In genomic region chr17:68204736-68205135, GRCh38 we compare ENCODE assay signal across 8 cellular contexts. TPM values are rescaled to one million over a fixed set of nuclear protein-coding genes. Genes with fewer than 3 reads are reported as not detected.
DNase-seq lines count a peak whose midpoint lies in the region; ATAC-seq and TF ChIP-seq lines count a peak whose summit lies in the region.

No MANE protein-coding gene starts in this region.

- ATAC-seq in HG03108 (IDR thresholded peaks at IDR 0.05; ENCODE audit: unreplicated experiment): peak; percentile 14
- peak; percentile 52 for ATAC-seq in left colon
- ATAC-seq in HG02981 (IDR thresholded peaks at IDR 0.05; ENCODE audit: unreplicated experiment): no peak

- WGBS in thymus: 3% methylated on average over 22 of the region's 22 CpGs

- peak overlapping the region; percentile 92 for H3K4me2 ChIP-seq in DOHH2 (ENCODE audit: low read length)

- H3K9me2 ChIP-seq in DOHH2 (replicated peaks; ENCODE audit: control insufficient read depth, low read length): no peaks in the 10 kb centered on the region

- no peak for TF ChIP-seq CTCF in DOHH2 (IDR thresholded peaks at IDR 0.05; ENCODE audit: low read depth, low read length, poor library complexity, severe bottlenecking)

- H4K20me1 ChIP-seq in DOHH2 (ENCODE audit: control insufficient read depth, insufficient read depth, low read depth, low read length): no peaks in the 10 kb centered on the region

- H3K36me3 ChIP-seq in DOHH2 (ENCODE audit: control insufficient read depth, low read length) (peaks cover 30% of the 10 kb centered on the region), thymus (ENCODE audit: control insufficient read depth, insufficient read depth) (peaks cover 7% of the 10 kb centered on the region)

- H3K27me3 ChIP-seq in DOHH2 (ENCODE audit: control insufficient read depth, low read length) (peaks cover 4% of the 10 kb centered on the region), thymus (ENCODE audit: control insufficient read depth, insufficient read depth) (peaks cover 15% of the 10 kb centered on the region)

- H3K4me1 ChIP-seq in DOHH2 (ENCODE audit: control insufficient read depth, low read length) (peaks cover 46% of the 10 kb centered on the region), thymus (ENCODE audit: control insufficient read depth, insufficient read depth, low read length) (peaks cover 16% of the 10 kb centered on the region)

- H3K27ac ChIP-seq in DOHH2 (ENCODE audit: low read depth, low read length): peak overlapping the region; percentile 88
- H3K27ac ChIP-seq in thymus (ENCODE audit: low read depth): no peak overlapping the region

- H3K9me3 Mint-ChIP-seq in activated naive CD8-positive, alpha-beta T cell (ENCODE audit: low read depth): no peaks in the 10 kb centered on the region

- H3K27ac Mint-ChIP-seq in activated naive CD8-positive, alpha-beta T cell: peak overlapping the region; percentile 16

- H3K36me3 Mint-ChIP-seq in activated naive CD8-positive, alpha-beta T cell: no peaks in the 10 kb centered on the region

- H3K4me3 ChIP-seq in DOHH2 (ENCODE audit: low read length): peak overlapping the region; percentile 95
- peak overlapping the region; percentile 83 for H3K4me3 ChIP-seq in thymus (ENCODE audit: low read length)

- peaks cover 35% of the 10 kb centered on the region for H3K79me2 ChIP-seq in DOHH2 (ENCODE audit: control insufficient read depth, low read length)

- intact Hi-C loops in left colon (cut with DNase I, micrococcal nuclease): no loop called here

- H3K9me3 ChIP-seq in DOHH2 (ENCODE audit: control insufficient read depth, insufficient read depth, low read length): no peaks in the 10 kb centered on the region
- no peaks in the 10 kb centered on the region for H3K9me3 ChIP-seq in thymus (ENCODE audit: control insufficient read depth)

- peaks cover 29% of the 10 kb centered on the region for H3K4me1 Mint-ChIP-seq in activated naive CD8-positive, alpha-beta T cell (ENCODE audit: low read depth)

- peaks cover 4% of the 10 kb centered on the region for H3K27me3 Mint-ChIP-seq in activated naive CD8-positive, alpha-beta T cell

- H3F3A ChIP-seq in DOHH2 (ENCODE audit: control insufficient read depth, insufficient read depth): peaks cover 19% of the 10 kb centered on the region

- peak overlapping the region; percentile 85 for H3K4me3 Mint-ChIP-seq in activated naive CD8-positive, alpha-beta T cell

- DNase-seq in left colon: peak in 1 of 2 donors; percentile 52
- DNase-seq in DMS153 treated with DMSO at 0.1 percent for 48 hours (lab: John Stamatoyannopoulos, UW; ENCODE audit: unreplicated experiment): no peak
- no peak for DNase-seq in nucleus accumbens (lab: John Stamatoyannopoulos, UW)

RNA-seq across cellular contexts. Expression of gene AMZ2, which starts 43.1 kb away (rescaled TPM):
- 10 to 100 TPM; 24.2 to 38.3 TPM for total RNA-seq in left colon
- polyA plus RNA-seq in thymus: 112 TPM
